ENCODE assay signal across 8 cellular contexts in genomic region chr20:36091561-36092423, GRCh38.
A peak's percentile ranks its signal among the peaks of the same experiment; 100 is the strongest.
DNase-seq lines count a peak whose midpoint lies in the region; ATAC-seq and TF ChIP-seq lines count a peak whose summit lies in the region.

No MANE protein-coding gene starts in this region.

- no peaks in the 10 kb centered on the region for H3K79me2 ChIP-seq in mesendoderm (ENCODE audit: control insufficient read depth, insufficient read depth, low read length)

- H3K4me3 ChIP-seq in left ventricle myocardium inferior (peak overlapping the region; percentile 79), cardiac fibroblast (replicated peaks in 1 of 2; ENCODE audit: low read depth in 2 of 2, low read length in 2 of 2) (peak overlapping the region; percentile 36 to 84), mesendoderm (ENCODE audit: low read length) (no peak overlapping the region), vagina (peak overlapping the region; percentile 60 to 62)

- no peak for DNase-seq in left ventricle myocardium inferior
- DNase-seq in Right ventricle myocardium inferior (ENCODE audit: missing footprints), result no peak
- no peak for DNase-seq in cardiac fibroblast (ENCODE audit: low read depth in 2 of 2)
- DNase-seq in mesendoderm, result peak; percentile 85
- DNase-seq in vagina (ENCODE audit: extremely low spot score in 2 of 2), result no peak
- DNase-seq in NCI-H446 treated with DMSO at 0.1 percent for 48 hours (lab: John Stamatoyannopoulos, UW), result no peak
- DNase-seq in anterior cingulate cortex (lab: John Stamatoyannopoulos, UW), result no peak

- H3K79me1 ChIP-seq in mesendoderm (ENCODE audit: low read length), result no peaks in the 10 kb centered on the region

- no peak overlapping the region for H4K8ac ChIP-seq in mesendoderm (ENCODE audit: low read depth, low read length)

- no peak overlapping the region for H2BK120ac ChIP-seq in mesendoderm (ENCODE audit: low read depth, low read length)

- WGBS in mesendoderm (ENCODE audit: extremely low coverage, insufficient coverage, low lambda C conversion rate), result no CpG with 5 or more reads among the region's 47 CpGs

- H3K4ac ChIP-seq in mesendoderm (ENCODE audit: low read depth, low read length), result no peak overlapping the region

- peak overlapping the region; percentile 12 for H3K56ac ChIP-seq in mesendoderm (ENCODE audit: low read length)

- no peak for TF ChIP-seq POLR2A in vagina (IDR thresholded peaks at IDR 0.05)

- H3K4me1 ChIP-seq in left ventricle myocardium inferior (peaks cover 26% of the 10 kb centered on the region), mesendoderm (ENCODE audit: control insufficient read depth, low read depth, low read length) (peaks cover 8% of the 10 kb centered on the region), vagina (peaks cover 28% of the 10 kb centered on the region)

- H3K36me3 ChIP-seq in left ventricle myocardium inferior (no peaks in the 10 kb centered on the region), mesendoderm (ENCODE audit: control insufficient read depth, insufficient read depth, low read length) (no peaks in the 10 kb centered on the region), vagina (no peaks in the 10 kb centered on the region)

- peaks cover 64% of the 10 kb centered on the region for H3K27me3 ChIP-seq in left ventricle myocardium inferior (ENCODE audit: low read depth)
- H3K27me3 ChIP-seq in mesendoderm (ENCODE audit: insufficient read depth, low read length, poor library complexity), result no peaks in the 10 kb centered on the region
- no peaks in the 10 kb centered on the region for H3K27me3 ChIP-seq in vagina

- H3K27ac ChIP-seq in left ventricle myocardium inferior (replicated peaks) (no peak overlapping the region), mesendoderm (ENCODE audit: low read depth, low read length) (no peak overlapping the region), vagina (peak overlapping the region; percentile 47)

- no peak overlapping the region for H2AK5ac ChIP-seq in mesendoderm (ENCODE audit: low read length)

- no peak overlapping the region for H3K23ac ChIP-seq in mesendoderm (ENCODE audit: low read length)

- no peak overlapping the region for H2BK15ac ChIP-seq in mesendoderm (replicated peaks; ENCODE audit: low read depth)

- peak overlapping the region; percentile 2 for H3K4me2 ChIP-seq in mesendoderm (ENCODE audit: low read length)

- no peak overlapping the region for H3K9ac ChIP-seq in mesendoderm (ENCODE audit: low read length)

- no peak overlapping the region for H2BK5ac ChIP-seq in mesendoderm (ENCODE audit: low read length)

- ATAC-seq in Right ventricle myocardium inferior (no peak), HG02884 (IDR thresholded peaks at IDR 0.05; ENCODE audit: unreplicated experiment) (no peak)

- no peak overlapping the region for H4K5ac ChIP-seq in mesendoderm (ENCODE audit: low read length)

- no peaks in the 10 kb centered on the region for H3K9me3 ChIP-seq in left ventricle myocardium inferior (replicated peaks)
- no peaks in the 10 kb centered on the region for H3K9me3 ChIP-seq in vagina

- peak overlapping the region; percentile 89 for H3K18ac ChIP-seq in mesendoderm (ENCODE audit: low read length)

- TF ChIP-seq CTCF in left ventricle myocardium inferior (IDR thresholded peaks at IDR 0.05; ENCODE audit: borderline replicate concordance) (no peak), cardiac fibroblast (IDR thresholded peaks at IDR 0.05; ENCODE audit: low read depth, low read length) (no peak), vagina (IDR thresholded peaks at IDR 0.05) (no peak)

- intact Hi-C loops in left ventricle myocardium inferior (cut with micrococcal nuclease) (no loop called here), Right ventricle myocardium inferior (cut with DNase I) (loop anchor here (5.0 kb wide), 1 partner anchor 39 kb away; no protein-coding TSS in a partner anchor), vagina (cut with DNase I) (no loop called here)
